16 cellular contexts compared by ENCODE assay signal in the genomic region with DNA sequence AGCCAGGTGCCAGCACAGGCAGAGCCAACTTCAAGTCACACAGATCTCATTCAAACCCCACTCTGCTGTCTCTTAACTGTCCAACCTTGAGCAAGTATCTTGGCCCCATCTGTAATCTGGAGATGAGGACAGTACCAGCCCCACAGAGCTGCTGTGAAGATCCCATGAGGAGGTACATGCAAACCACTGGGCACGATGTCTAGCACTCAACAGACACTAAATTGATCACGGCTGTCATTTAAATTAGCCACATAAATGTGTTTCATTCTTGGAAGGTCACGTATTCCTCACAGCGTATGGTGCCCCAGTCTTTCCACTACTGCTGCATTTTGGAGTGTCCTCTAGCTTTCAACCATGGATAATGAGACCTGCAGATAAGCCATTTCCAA.
A peak's percentile ranks its signal among the peaks of the same experiment; 100 is the strongest.
DNase-seq lines count a peak whose midpoint lies in the region; ATAC-seq lines count a peak whose summit lies in the region.
"Had no signal": no experiment of that assay in that cellular context is flagged by ENCODE, and none has a peak within 500 bp of the region (broad histone marks: within the 10 kb centered on the region; RNA-seq: fewer than 3 reads in every experiment).

No MANE protein-coding gene starts in this region.

- H3K27ac ChIP-seq in CD4-positive, alpha-beta memory T cell (ENCODE audit: low read depth, low read length) = peak overlapping the region; percentile 65
- H3K27ac ChIP-seq in neuronal stem cell (replicated peaks; ENCODE audit: low read length) = no peak overlapping the region
- H3K27ac ChIP-seq: cardiac muscle cell, foreskin keratinocyte had no signal

- H2AFZ ChIP-seq in neuronal stem cell (ENCODE audit: low read length) = no peak overlapping the region

- no peak overlapping the region for H3K23ac ChIP-seq in neuronal stem cell (ENCODE audit: low read depth, low read length, poor library complexity)

- H3K4me1 ChIP-seq in CD4-positive, alpha-beta memory T cell (ENCODE audit: insufficient read depth, low read length) = peaks cover 42% of the 10 kb centered on the region
- peaks cover 0 to 13% of the 10 kb centered on the region in 2 donors for H3K4me1 ChIP-seq in neuronal stem cell (ENCODE audit: control insufficient read depth in 2 of 2, insufficient read depth in 1 of 2, low read depth in 1 of 2, low read length in 2 of 2)
- H3K4me1 ChIP-seq: foreskin keratinocyte had no signal

- POLR2A ChIA-PET in CD4-positive, alpha-beta memory T cell (lab: Charles Lee; ENCODE audit: partially characterized antibody) = interaction anchor here (1.1 to 2.8 kb wide), 5 partner anchors 26 to 168 kb away, joined by 3 to 14 read pairs (median 9); a partner anchor contains a TSS

- no peaks in the 10 kb centered on the region for H3K79me1 ChIP-seq in neuronal stem cell (ENCODE audit: low read depth, low read length)

- no peak overlapping the region for H3K18ac ChIP-seq in neuronal stem cell (ENCODE audit: low read length)

- H2BK15ac ChIP-seq in neuronal stem cell (ENCODE audit: low read length) = peak overlapping the region; percentile 33

- no peak overlapping the region for H3K14ac ChIP-seq in neuronal stem cell (ENCODE audit: low read length)

- no peak overlapping the region for H3K4me2 ChIP-seq in neuronal stem cell (ENCODE audit: insufficient read depth, low read length, poor library complexity, severe bottlenecking)

- no peak overlapping the region for H3K4ac ChIP-seq in neuronal stem cell (ENCODE audit: low read length)

- peak; percentile 0 for ATAC-seq in HG03439 (IDR thresholded peaks at IDR 0.05; ENCODE audit: unreplicated experiment)
- peak in 1 of 2 donors; percentile 0 for ATAC-seq in activated naive CD4-positive, alpha-beta T cell treated with anti-CD3 and anti-CD28 coated beads, Interleukin-2, amount 50 U/mL, for 72 hours
- ATAC-seq: foreskin keratinocyte had no signal

- DNase-seq in CD4-positive, alpha-beta memory T cell = no peak
- no peak for DNase-seq in activated naive CD4-positive, alpha-beta T cell treated with anti-CD3 and anti-CD28 coated beads, Interleukin-2, amount 50 U/mL, for 72 hours (ENCODE audit: low spot score in 2 of 2)
- DNase-seq in neuronal stem cell (ENCODE audit: low spot score) (no peak), NCI-H2029 (lab: John Stamatoyannopoulos, UW) (no peak), retina (no peak), cerebellum (ENCODE audit: low spot score) (no peak)
- no peak for DNase-seq in stimulated activated CD4-positive, alpha-beta T cell treated with anti-CD3 and anti-CD28 coated beads, Interleukin-2, amount 100 ng/mL, for 48 hours
- DNase-seq: activated gamma-delta T cell treated with Interleukin-2 at 50 U/mL for 16 hours; AML-193; foreskin keratinocyte; IMR-90; NCI-H1092; NCI-H2227 treated with DMSO at 0.1 percent for 48 hours; NK-92 treated with Interleukin-12 subunit alpha and Interleukin-12 subunit beta, amount 100 ng/mL, for 24 hours had no signal

- H3K9ac ChIP-seq in neuronal stem cell (ENCODE audit: low read depth, low read length, poor library complexity) = no peak overlapping the region

- no peak overlapping the region for H4K8ac ChIP-seq in neuronal stem cell (ENCODE audit: low read depth, low read length)

- H3K4me3 Mint-ChIP-seq in CD4-positive, alpha-beta memory T cell = peak overlapping the region in 3 of 8 donors; percentile 10 to 68 (median 58)

- no peaks in the 10 kb centered on the region for H3K27me3 ChIP-seq in CD4-positive, alpha-beta memory T cell (ENCODE audit: insufficient read depth, low read length)
- H3K27me3 ChIP-seq in neuronal stem cell (ENCODE audit: control insufficient read depth in 3 of 3, insufficient read depth in 3 of 3, low read depth in 1 of 3, low read length in 3 of 3) = no peaks in the 10 kb centered on the region
- H3K27me3 ChIP-seq: cardiac muscle cell, foreskin keratinocyte had no signal

- no peak overlapping the region for H4K91ac ChIP-seq in neuronal stem cell (ENCODE audit: low read depth, low read length, poor library complexity)

- peaks cover 0 to 20% (median 12%) of the 10 kb centered on the region in 8 donors for H3K9me3 Mint-ChIP-seq in CD4-positive, alpha-beta memory T cell
- H3K9me3 Mint-ChIP-seq in activated naive CD4-positive, alpha-beta T cell treated with anti-CD3 and anti-CD28 coated beads, Interleukin-2, amount 50 U/mL, for 72 hours = peaks cover 16 to 22% of the 10 kb centered on the region in 2 donors

- H2BK5ac ChIP-seq in neuronal stem cell (ENCODE audit: low read length) = no peak overlapping the region

- CTCF ChIA-PET in CD4-positive, alpha-beta memory T cell (lab: Charles Lee; ENCODE audit: partially characterized antibody) = interaction anchor here (0.8 kb wide), 1 partner anchor 24 kb away, joined by 3 read pairs; no protein-coding TSS in a partner anchor

- H3K36me3 Mint-ChIP-seq in CD4-positive, alpha-beta memory T cell = peaks cover 4 to 5% of the 10 kb centered on the region in 2 donors
- peaks cover 25 to 50% of the 10 kb centered on the region in 2 donors for H3K36me3 Mint-ChIP-seq in activated naive CD4-positive, alpha-beta T cell treated with anti-CD3 and anti-CD28 coated beads, Interleukin-2, amount 50 U/mL, for 72 hours

- no peak overlapping the region for H2BK120ac ChIP-seq in neuronal stem cell (ENCODE audit: low read depth, low read length)

- no peaks in the 10 kb centered on the region for H3K27me3 Mint-ChIP-seq in CD4-positive, alpha-beta memory T cell

- H2AK5ac ChIP-seq in neuronal stem cell (ENCODE audit: low read depth, low read length) = no peak overlapping the region

- no CpG with 5 or more reads among the region's 4 CpGs for WGBS in neuronal stem cell (ENCODE audit: extremely low coverage in 2 of 2, insufficient read length in 2 of 2, insufficient replicate concordance in 1 of 2), 2 donors

- intact Hi-C loops in CD4-positive, alpha-beta memory T cell (cut with micrococcal nuclease) = no loop called here

- no peak overlapping the region for H2BK12ac ChIP-seq in neuronal stem cell (ENCODE audit: low read length)

- peaks cover 26 to 63% (median 40%) of the 10 kb centered on the region in 4 donors for H3K4me1 Mint-ChIP-seq in CD4-positive, alpha-beta memory T cell

- H3K36me3 ChIP-seq in CD4-positive, alpha-beta memory T cell (ENCODE audit: insufficient read depth, low read length) = no peaks in the 10 kb centered on the region
- H3K36me3 ChIP-seq in neuronal stem cell (replicated peaks in 1 of 2; ENCODE audit: control insufficient read depth in 2 of 2, insufficient read depth in 2 of 2, low read length in 2 of 2) = no peaks in the 10 kb centered on the region
- H3K36me3 ChIP-seq: cardiac muscle cell had no signal

- no peak overlapping the region for H3K4me3 ChIP-seq in CD4-positive, alpha-beta memory T cell (ENCODE audit: low read length in 2 of 2)
- H3K4me3 ChIP-seq in neuronal stem cell (ENCODE audit: low read length in 2 of 2) = no peak overlapping the region
- H3K4me3 ChIP-seq: cardiac muscle cell had no signal

- no peaks in the 10 kb centered on the region for H3K9me3 ChIP-seq in CD4-positive, alpha-beta memory T cell (ENCODE audit: control insufficient read depth in 1 of 2, low read length in 2 of 2)
- H3K9me3 ChIP-seq in neuronal stem cell (replicated peaks in 1 of 2; ENCODE audit: control insufficient read depth in 2 of 2, insufficient read depth in 1 of 2, low read depth in 1 of 2, low read length in 2 of 2) = peaks cover 9 to 20% of the 10 kb centered on the region in 2 donors

- peak overlapping the region in 6 of 7 donors; percentile 85 to 95 (median 86) for H3K27ac Mint-ChIP-seq in CD4-positive, alpha-beta memory T cell
- peak overlapping the region; percentile 89 to 93 for H3K27ac Mint-ChIP-seq in activated naive CD4-positive, alpha-beta T cell treated with anti-CD3 and anti-CD28 coated beads, Interleukin-2, amount 50 U/mL, for 72 hours
